Comparison of ENCODE assay signal across 1 cellular context in genomic region chr10:30708234-30708633, GRCh38.
TF ChIP-seq lines count a peak whose summit lies in the region.

No MANE protein-coding gene starts in this region.

TF ChIP-seq in HepG2, 621 proteins besides CTCF, POLR2A, EP300 and RAD21 (continued from another document):
- TF ChIP-seq ZBTB10 (CRISPR knock-in tag; IDR thresholded peaks at IDR 0.05; ENCODE audit: borderline replicate concordance): no peak
- peak; percentile 77 to 90 for TF ChIP-seq MAFK (conservative IDR thresholded peaks at IDR 0.05 in 1 of 2, IDR thresholded peaks at IDR 0.05 in 1 of 2; ENCODE audit: low read length in 2 of 2)
- TF ChIP-seq SATB2 (CRISPR knock-in tag; IDR thresholded peaks at IDR 0.05): no peak
